ENCODE assay signal across 10 cellular contexts in the genomic region with DNA sequence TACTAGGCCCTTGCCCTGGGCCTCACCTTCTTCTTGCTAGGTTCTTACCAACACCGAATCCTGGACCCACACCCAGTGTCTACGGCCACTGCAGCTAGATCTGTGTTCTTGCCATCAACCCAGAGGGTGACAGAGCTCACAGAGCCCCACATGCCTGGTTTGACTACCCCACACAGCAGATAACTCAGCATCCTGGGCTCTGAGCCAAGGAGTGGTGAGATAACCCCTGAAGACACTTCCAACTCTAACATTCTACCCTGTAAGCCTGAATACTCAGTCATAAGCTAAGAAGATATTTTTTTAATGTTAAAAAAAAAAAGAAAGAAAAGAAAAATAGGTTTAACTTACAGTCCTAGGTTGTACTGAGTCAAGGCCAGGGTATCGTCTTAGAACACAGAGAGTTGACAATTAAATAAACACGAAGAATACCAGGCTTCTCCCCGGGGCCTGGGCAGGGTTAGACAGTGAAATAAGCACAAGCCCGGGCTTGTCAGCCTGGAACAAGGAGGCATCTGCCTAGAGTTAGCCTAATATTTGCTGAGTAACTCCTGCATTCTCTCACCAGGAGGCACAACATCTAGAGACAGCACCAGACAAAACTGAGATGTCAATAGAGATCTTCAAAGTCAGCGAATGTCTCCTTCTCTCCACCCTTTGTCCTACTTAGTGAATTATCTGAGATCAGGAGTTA.
DNase-seq lines count a peak whose midpoint lies in the region; ATAC-seq and TF ChIP-seq lines count a peak whose summit lies in the region.
"Had no signal": no experiment of that assay in that cellular context is flagged by ENCODE, and none has a peak within 500 bp of the region (broad histone marks: within the 10 kb centered on the region; RNA-seq: fewer than 3 reads in every experiment).

No MANE protein-coding gene starts in this region.

- TF ChIP-seq CTCF in endodermal cell (conservative IDR thresholded peaks at IDR 0.05) = peak; percentile 27

- H3K9ac ChIP-seq in endodermal cell (ENCODE audit: extremely low read depth, low read length, poor library complexity, severe bottlenecking) = no peak overlapping the region

- H3K9me3 ChIP-seq in endodermal cell (ENCODE audit: control insufficient read depth, low read length) = peaks cover 7% of the 10 kb centered on the region

- H3K4me3 ChIP-seq in endodermal cell (ENCODE audit: low read length) = no peak overlapping the region
- H3K4me3 ChIP-seq: dorsolateral prefrontal cortex had no signal

- no peaks in the 10 kb centered on the region for H3K9me3 Mint-ChIP-seq in activated naive CD4-positive, alpha-beta T cell treated with anti-CD3 and anti-CD28 coated beads, Interleukin-2, amount 50 U/mL, for 72 hours
- peaks cover 2% of the 10 kb centered on the region for H3K9me3 Mint-ChIP-seq in endodermal cell
- H3K9me3 Mint-ChIP-seq in natural killer cell treated with Interleukin-12 subunit alpha and Interleukin-12 subunit beta and Interleukin-15 and Interleukin-18, amount 100 ng/mL, for 72 hours = peaks cover 15% of the 10 kb centered on the region
- H3K9me3 Mint-ChIP-seq: activated B cell treated with CpG ODN at 0.5 μM for 24 hours had no signal

- H3K27me3 Mint-ChIP-seq in endodermal cell (ENCODE audit: insufficient read depth) = no peaks in the 10 kb centered on the region
- no peaks in the 10 kb centered on the region for H3K27me3 Mint-ChIP-seq in natural killer cell treated with Interleukin-12 subunit alpha and Interleukin-12 subunit beta and Interleukin-15 and Interleukin-18, amount 100 ng/mL, for 72 hours
- H3K27me3 Mint-ChIP-seq: activated B cell treated with CpG ODN at 0.5 μM for 24 hours had no signal

- no peak for ATAC-seq in activated naive CD4-positive, alpha-beta T cell treated with anti-CD3 and anti-CD28 coated beads, Interleukin-2, amount 50 U/mL, for 72 hours
- no peak for ATAC-seq in natural killer cell treated with Interleukin-12 subunit alpha and Interleukin-12 subunit beta and Interleukin-15 and Interleukin-18, amount 100 ng/mL, for 72 hours
- ATAC-seq in GM18520 (IDR thresholded peaks at IDR 0.05; ENCODE audit: unreplicated experiment) (no peak), HG03025 (IDR thresholded peaks at IDR 0.05; ENCODE audit: low FRiP score, unreplicated experiment) (no peak)

- H3K36me3 ChIP-seq in endodermal cell (ENCODE audit: control insufficient read depth, insufficient read depth, low read length) = no peaks in the 10 kb centered on the region

- H3K27ac ChIP-seq in endodermal cell (ENCODE audit: low read depth, low read length) = no peak overlapping the region

- no peaks in the 10 kb centered on the region for H3K36me3 Mint-ChIP-seq in activated naive CD4-positive, alpha-beta T cell treated with anti-CD3 and anti-CD28 coated beads, Interleukin-2, amount 50 U/mL, for 72 hours
- no peaks in the 10 kb centered on the region for H3K36me3 Mint-ChIP-seq in endodermal cell (ENCODE audit: low read depth)
- H3K36me3 Mint-ChIP-seq in natural killer cell treated with Interleukin-12 subunit alpha and Interleukin-12 subunit beta and Interleukin-15 and Interleukin-18, amount 100 ng/mL, for 72 hours = no peaks in the 10 kb centered on the region

- no peaks in the 10 kb centered on the region for H3K27me3 ChIP-seq in endodermal cell (ENCODE audit: control insufficient read depth, insufficient read depth, low read length, poor library complexity, severe bottlenecking)
- H3K27me3 ChIP-seq: dorsolateral prefrontal cortex had no signal

- H3K4me3 Mint-ChIP-seq in endodermal cell = no peak overlapping the region
- no peak overlapping the region for H3K4me3 Mint-ChIP-seq in natural killer cell treated with Interleukin-12 subunit alpha and Interleukin-12 subunit beta and Interleukin-15 and Interleukin-18, amount 100 ng/mL, for 72 hours
- H3K4me3 Mint-ChIP-seq: activated B cell treated with CpG ODN at 0.5 μM for 24 hours had no signal

- 80 to 90% methylated on average over 3 to 7 of the region's 7 CpGs for WGBS in endodermal cell (ENCODE audit: insufficient coverage in 1 of 2, insufficient read length in 1 of 2), 2 experiments

- no peaks in the 10 kb centered on the region for H3K4me1 ChIP-seq in endodermal cell (ENCODE audit: control insufficient read depth, insufficient read depth, low read length)

- H3K27ac Mint-ChIP-seq in activated naive CD4-positive, alpha-beta T cell treated with anti-CD3 and anti-CD28 coated beads, Interleukin-2, amount 50 U/mL, for 72 hours = peak overlapping the region; percentile 23 to 69
- peak overlapping the region; percentile 38 for H3K27ac Mint-ChIP-seq in endodermal cell
- no peak overlapping the region for H3K27ac Mint-ChIP-seq in natural killer cell treated with Interleukin-12 subunit alpha and Interleukin-12 subunit beta and Interleukin-15 and Interleukin-18, amount 100 ng/mL, for 72 hours
- H3K27ac Mint-ChIP-seq: activated B cell treated with CpG ODN at 0.5 μM for 24 hours had no signal

- peaks cover 11% of the 10 kb centered on the region for H3K4me1 Mint-ChIP-seq in endodermal cell
- H3K4me1 Mint-ChIP-seq in natural killer cell treated with Interleukin-12 subunit alpha and Interleukin-12 subunit beta and Interleukin-15 and Interleukin-18, amount 100 ng/mL, for 72 hours (ENCODE audit: low read depth in 2 of 2) = no peaks in the 10 kb centered on the region
- H3K4me1 Mint-ChIP-seq: activated B cell treated with CpG ODN at 0.5 μM for 24 hours had no signal

- DNase-seq in activated naive CD4-positive, alpha-beta T cell treated with anti-CD3 and anti-CD28 coated beads, Interleukin-2, amount 50 U/mL, for 72 hours (ENCODE audit: low spot score in 2 of 2) = no peak
- no peak for DNase-seq in activated naive CD4-positive, alpha-beta T cell treated with anti-CD3 and anti-CD28 coated beads, Interleukin-2, amount 50 U/mL, for 16 hours
- peak; percentile 73 for DNase-seq in NCI-H748 treated with DMSO at 0.1 percent for 48 hours (lab: John Stamatoyannopoulos, UW)
- DNase-seq in endodermal cell = no peak
- DNase-seq in stromal cell of bone marrow (ENCODE audit: low read depth) = peak; percentile 18
- DNase-seq in natural killer cell treated with Interleukin-12 subunit alpha and Interleukin-12 subunit beta and Interleukin-15 and Interleukin-18, amount 100 ng/mL, for 72 hours (ENCODE audit: low spot score) = no peak
- DNase-seq: activated B cell treated with CpG ODN at 0.5 μM for 24 hours, dorsolateral prefrontal cortex had no signal

Comparison
In these comparisons a context has a peak if more than half of its experiments do, and no peak if none do; other contexts are left out.
1. DNase-seq: peak in NCI-H748 treated with DMSO at 0.1 percent for 48 hours (single experiment) and stromal cell of bone marrow (single experiment); none in activated naive CD4-positive, alpha-beta T cell treated with anti-CD3 and anti-CD28 coated beads, Interleukin-2, amount 50 U/mL, for 72 hours (0 of 2), activated naive CD4-positive, alpha-beta T cell treated with anti-CD3 and anti-CD28 coated beads, Interleukin-2, amount 50 U/mL, for 16 hours (single experiment), endodermal cell (single experiment) and natural killer cell treated with Interleukin-12 subunit alpha and Interleukin-12 subunit beta and Interleukin-15 and Interleukin-18, amount 100 ng/mL, for 72 hours (single experiment).
2. H3K27ac Mint-ChIP-seq: peak in activated naive CD4-positive, alpha-beta T cell treated with anti-CD3 and anti-CD28 coated beads, Interleukin-2, amount 50 U/mL, for 72 hours (2 of 2) and endodermal cell (single experiment); none in natural killer cell treated with Interleukin-12 subunit alpha and Interleukin-12 subunit beta and Interleukin-15 and Interleukin-18, amount 100 ng/mL, for 72 hours (0 of 2).